Comparison of ENCODE assay signal across 1 cellular context in genomic region chr14:92927396-92928257, GRCh38.
TF ChIP-seq lines count a peak whose summit lies in the region.

No MANE protein-coding gene starts in this region.

TF ChIP-seq in K562, 482 proteins besides CTCF, POLR2A, EP300 and RAD21:
- TF ChIP-seq MCM7 (IDR thresholded peaks at IDR 0.05) (no peak), ZFP36 (IDR thresholded peaks at IDR 0.05; ENCODE audit: low read depth, low read length, partially characterized antibody) (peak; percentile 52), ZNF24 (IDR thresholded peaks at IDR 0.05) (no peak), RBM25 (IDR thresholded peaks at IDR 0.05; ENCODE audit: low read depth, low read length, severe bottlenecking) (peak; percentile 64)
